10 cellular contexts compared by ENCODE assay signal in genomic region chr13:113122571-113123225, GRCh38. TPM values are rescaled to one million over a fixed set of nuclear protein-coding genes. Genes with fewer than 3 reads are reported as not detected.
A peak's percentile ranks its signal among the peaks of the same experiment; 100 is the strongest.
DNase-seq lines count a peak whose midpoint lies in the region; ATAC-seq and TF ChIP-seq lines count a peak whose summit lies in the region.
"Had no signal": no experiment of that assay in that cellular context is flagged by ENCODE, and none has a peak within 500 bp of the region (broad histone marks: within the 10 kb centered on the region; RNA-seq: fewer than 3 reads in every experiment).

Gene F10, plus strand, starts transcription at chr13:113122799. Its CDS starts 57 bp downstream, at chr13:113122856.

- H3K4me1 ChIP-seq in left lung (no peaks in the 10 kb centered on the region), spleen (no peaks in the 10 kb centered on the region)

- TF ChIP-seq POLR2A in spleen (IDR thresholded peaks at IDR 0.05) = no peak

- H3K27me3 ChIP-seq in left lung (peaks cover 0 to 2% of the 10 kb centered on the region in 2 donors), spleen (replicated peaks in 1 of 7) (peaks cover 0 to 42% (median 0%) of the 10 kb centered on the region in 7 donors)

- DNase-seq in HFFc6 = peak; percentile 89
- DNase-seq in choroid plexus epithelial cell (ENCODE audit: low read depth) = peak; percentile 85
- peak; percentile 41 to 79 for DNase-seq in left lung
- peak; percentile 64 for DNase-seq in spleen
- DNase-seq in H4 (ENCODE audit: low spot score) = no peak
- no peak for DNase-seq in GM19238 (ENCODE audit: insufficient read length, low spot score)
- DNase-seq: activated naive CD8-positive, alpha-beta T cell treated with anti-CD3 and anti-CD28 coated beads for 36 hours had no signal

- WGBS in spleen, 5 donors = 57 to 72% (median 64%) methylated on average over 16 to 22 of the region's 22 CpGs

- peaks cover 18% of the 10 kb centered on the region for H3K4me1 Mint-ChIP-seq in HFFc6 (ENCODE audit: low read depth)
- H3K4me1 Mint-ChIP-seq: activated naive CD8-positive, alpha-beta T cell treated with anti-CD3 and anti-CD28 coated beads for 36 hours had no signal

- H3K36me3 Mint-ChIP-seq in HFFc6 (ENCODE audit: low read depth) = no peaks in the 10 kb centered on the region
- H3K36me3 Mint-ChIP-seq: activated naive CD8-positive, alpha-beta T cell treated with anti-CD3 and anti-CD28 coated beads for 36 hours had no signal

- no peaks in the 10 kb centered on the region for H3K9me3 Mint-ChIP-seq in HFFc6
- H3K9me3 Mint-ChIP-seq: activated naive CD8-positive, alpha-beta T cell treated with anti-CD3 and anti-CD28 coated beads for 36 hours had no signal

- H3K27me3 Mint-ChIP-seq in HFFc6 (ENCODE audit: insufficient read depth) = peaks cover 3% of the 10 kb centered on the region; the same call in 1 of the 2 replicates

- H3K4me3 ChIP-seq in choroid plexus epithelial cell (ENCODE audit: low read depth, low read length) (peak within 1 kb of the TSS; percentile 63), left lung (no peak within 1 kb of the TSS), spleen (peak within 1 kb of the TSS in 2 of 8 donors; percentile 11 to 36)

- H3K4me3 Mint-ChIP-seq in HFFc6 = peak within 1 kb of the TSS; percentile 86
- H3K4me3 Mint-ChIP-seq: activated naive CD8-positive, alpha-beta T cell treated with anti-CD3 and anti-CD28 coated beads for 36 hours had no signal

- TF ChIP-seq CTCF in HFFc6 (IDR thresholded peaks at IDR 0.05) (peak; percentile 37), choroid plexus epithelial cell (conservative IDR thresholded peaks at IDR 0.05; ENCODE audit: low read depth, low read length) (no peak), left lung (IDR thresholded peaks at IDR 0.05) (no peak), spleen (IDR thresholded peaks at IDR 0.05 in 8 of 11, conservative IDR thresholded peaks at IDR 0.05 in 3 of 11) (no peak)

- no peaks in the 10 kb centered on the region for H3K9me3 ChIP-seq in left lung
- no peaks in the 10 kb centered on the region for H3K9me3 ChIP-seq in spleen

- H3K27ac ChIP-seq in left lung = peak within 1 kb of the TSS in 1 of 2 donors; percentile 26
- no peak within 1 kb of the TSS for H3K27ac ChIP-seq in spleen

- H3K27ac Mint-ChIP-seq in HFFc6 = peak within 1 kb of the TSS; percentile 70
- H3K27ac Mint-ChIP-seq: activated naive CD8-positive, alpha-beta T cell treated with anti-CD3 and anti-CD28 coated beads for 36 hours had no signal

- ATAC-seq in left lung = peak; percentile 75
- ATAC-seq in HG02970 (IDR thresholded peaks at IDR 0.05; ENCODE audit: low FRiP score, unreplicated experiment) = no peak
- ATAC-seq in HG03097 (IDR thresholded peaks at IDR 0.05; ENCODE audit: low FRiP score, unreplicated experiment) = no peak

- intact Hi-C loops in left lung (cut with DNase I) (no loop called here), spleen (cut with DNase I; ENCODE audit: low total_unique reads) (no loop called here)

- H3K36me3 ChIP-seq in left lung (no peaks in the 10 kb centered on the region), spleen (no peaks in the 10 kb centered on the region)

RNA-seq across cellular contexts. Expression of gene F10, which starts in this region (rescaled TPM):
- 10 to 100 TPM; 10.2 to 21.3 (median 10.8) TPM for total RNA-seq in HFFc6 (2021; fragmentation: NEBNext Ultra II Directional; extraction: Animal tissue kit (Norgen Biotek cat#: 25700))
- total RNA-seq in left lung = 1 to 10 TPM; 6.2 to 7.8 TPM
- total RNA-seq in spleen = 1 to 10 TPM; 1.6 to 6.4 (median 3.0) TPM
- polyA plus RNA-seq in spleen = 1 to 10 TPM; 1.8 to 4.2 (median 2.0) TPM
- not detected in 2 replicates for total RNA-seq in H4 (2014; rRNA removed; shearing (Covaris generic))
- total RNA-seq: activated naive CD8-positive, alpha-beta T cell treated with anti-CD3 and anti-CD28 coated beads for 36 hours; RPMI7951 had no signal

Comparison
In these comparisons a context has a peak if more than half of its experiments do, and no peak if none do; other contexts are left out.
1. DNase-seq: peak in HFFc6 (single experiment), choroid plexus epithelial cell (single experiment), left lung (2 of 2) and spleen (single experiment); none in H4 (single experiment) and GM19238 (single experiment).